8 cellular contexts compared by ENCODE assay signal in the genomic region with DNA sequence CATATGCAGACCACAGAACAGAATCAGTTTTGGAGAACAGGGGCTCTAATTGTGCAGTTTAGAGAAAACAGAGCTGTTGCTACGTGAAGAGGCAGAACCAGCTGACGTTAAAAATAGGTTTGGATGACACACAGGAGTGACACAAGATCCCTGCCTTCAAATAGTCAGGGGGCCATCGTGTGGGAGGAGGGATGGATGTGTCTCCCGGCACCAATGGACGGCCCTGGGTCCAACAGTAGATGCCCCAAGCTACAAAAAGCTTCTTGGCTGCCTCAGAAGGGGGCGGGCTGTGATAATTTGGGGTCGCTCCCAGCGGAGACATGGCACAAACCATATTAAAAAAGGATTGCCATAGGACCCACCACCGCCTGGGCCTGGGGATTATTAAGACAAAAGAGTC.
A peak's percentile ranks its signal among the peaks of the same experiment; 100 is the strongest.
DNase-seq lines count a peak whose midpoint lies in the region; ATAC-seq and TF ChIP-seq lines count a peak whose summit lies in the region.

No MANE protein-coding gene starts in this region.

- ATAC-seq in Right ventricle myocardium inferior, result peak; percentile 42
- no peak for ATAC-seq in HG03039 (IDR thresholded peaks at IDR 0.05; ENCODE audit: unreplicated experiment)

- peaks cover 79% of the 10 kb centered on the region for H3K4me1 ChIP-seq in vagina

- no peak for DNase-seq in Right ventricle myocardium inferior (ENCODE audit: missing footprints)
- no peak for DNase-seq in cardiac septum (ENCODE audit: low spot score)
- peak; percentile 59 for DNase-seq in choroid plexus epithelial cell (ENCODE audit: low read depth)
- DNase-seq in myocyte (ENCODE audit: low read depth), result peak; percentile 75
- DNase-seq in vagina (ENCODE audit: extremely low spot score in 2 of 2), result no peak
- no peak for DNase-seq in posterior vena cava (ENCODE audit: low spot score)
- no peak for DNase-seq in dedifferentiated amniotic fluid mesenchymal stem cell (ENCODE audit: extremely low spot score)

- H3K4me3 ChIP-seq in choroid plexus epithelial cell (ENCODE audit: low read depth, low read length) (no peak overlapping the region), vagina (peak overlapping the region in 1 of 2 donors; percentile 2)

- no peaks in the 10 kb centered on the region for H3K27me3 ChIP-seq in vagina

- TF ChIP-seq POLR2A in vagina (IDR thresholded peaks at IDR 0.05), result no peak

- TF ChIP-seq CTCF in choroid plexus epithelial cell (conservative IDR thresholded peaks at IDR 0.05; ENCODE audit: low read depth, low read length) (no peak), vagina (IDR thresholded peaks at IDR 0.05) (no peak)

- H3K9me3 ChIP-seq in vagina, result no peaks in the 10 kb centered on the region

- no peaks in the 10 kb centered on the region for H3K36me3 ChIP-seq in vagina

- intact Hi-C loops in Right ventricle myocardium inferior (cut with DNase I), result no loop called here
- intact Hi-C loops in cardiac septum (cut with DNase I), result loop anchor here (5.0 kb wide), 1 partner anchor 199 kb away; no protein-coding TSS in a partner anchor
- intact Hi-C loops in vagina (cut with DNase I), result no loop called here
- intact Hi-C loops in posterior vena cava (cut with DNase I), result no loop called here

- H3K27ac ChIP-seq in vagina, result peak overlapping the region; percentile 83

Comparison
In these comparisons a context has a peak if more than half of its experiments do, and no peak if none do; other contexts are left out.
1. DNase-seq: peak in choroid plexus epithelial cell (single experiment) and myocyte (single experiment); none in Right ventricle myocardium inferior (single experiment), cardiac septum (single experiment), vagina (0 of 2), posterior vena cava (single experiment) and dedifferentiated amniotic fluid mesenchymal stem cell (single experiment).